ENCODE assay signal across 14 cellular contexts in the genomic region with DNA sequence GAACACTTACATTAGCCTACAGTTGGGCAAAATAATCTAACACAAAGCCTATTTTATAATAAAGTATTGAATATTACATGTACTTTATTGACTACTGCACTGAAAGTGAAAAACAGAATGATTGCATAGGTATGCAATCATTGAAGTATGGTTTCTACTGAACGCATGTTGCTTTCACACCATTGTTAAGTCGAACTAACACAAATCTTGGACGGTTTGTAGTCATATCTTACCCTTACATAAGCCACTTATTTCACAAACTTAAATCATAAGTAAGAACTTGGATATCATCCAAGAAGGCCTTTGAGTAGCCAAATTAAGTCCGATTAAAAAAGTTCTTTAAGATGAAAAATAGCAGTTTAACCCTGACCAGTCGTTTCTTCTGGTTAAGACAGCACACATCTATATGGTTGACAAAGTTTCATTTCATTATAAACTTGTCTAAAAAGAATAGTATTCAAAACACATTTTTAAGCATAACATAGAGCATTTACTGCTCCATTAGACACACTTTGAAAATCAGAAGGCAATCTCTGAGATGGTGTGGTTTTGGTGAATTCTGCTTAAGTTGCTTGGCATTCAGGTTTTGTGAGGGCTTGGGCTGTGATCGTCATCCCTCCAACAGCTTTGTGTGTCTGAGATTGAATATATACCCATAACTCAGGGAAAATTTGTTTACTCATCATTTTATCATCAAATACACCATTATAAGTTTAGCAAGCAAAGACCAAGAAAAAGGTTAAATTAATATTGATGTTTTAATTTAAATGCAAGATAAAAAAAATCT.
DNase-seq lines count a peak whose midpoint lies in the region; ATAC-seq and TF ChIP-seq lines count a peak whose summit lies in the region.
"Had no signal": no experiment of that assay in that cellular context is flagged by ENCODE, and none has a peak within 500 bp of the region (broad histone marks: within the 10 kb centered on the region; RNA-seq: fewer than 3 reads in every experiment).

No MANE protein-coding gene starts in this region.

- peak overlapping the region; percentile 68 for H3K4me3 ChIP-seq in ACC112 (ENCODE audit: low read depth, low read length)

- DNase-seq in HCEC 1CT (peak; percentile 39), amniotic epithelial cell (ENCODE audit: low read depth) (peak; percentile 73), foreskin keratinocyte (no peak), Kasumi-1 (lab: John Stamatoyannopoulos, UW) (no peak), GM10248 (ENCODE audit: extremely low spot score) (no peak)
- no peak for DNase-seq in stimulated activated CD4-positive, alpha-beta T cell treated with anti-CD3 and anti-CD28 coated beads, Interleukin-4, amount 100 ng/mL, for 4 hours
- DNase-seq: activated CD8-positive, alpha-beta memory T cell treated with anti-CD3 and anti-CD28 coated beads, Interleukin-2, amount 50 U/mL, for 48 hours; effector CD8-positive, alpha-beta T cell; MM.1S; posterior cingulate gyrus had no signal

- POLR2A ChIA-PET in GM10248 (lab: Yijun Ruan, JAX), result no interaction called here

- H3K27me3 ChIP-seq in ACC112 (ENCODE audit: insufficient read depth, low read length) (no peaks in the 10 kb centered on the region), foreskin keratinocyte (no peaks in the 10 kb centered on the region)
- H3K27me3 ChIP-seq: BE2C had no signal

- H3K27ac ChIP-seq in ACC112 (ENCODE audit: low read depth, low read length) (peak overlapping the region; percentile 96), foreskin keratinocyte (peak overlapping the region; percentile 63)

- TF ChIP-seq CTCF in foreskin keratinocyte (conservative IDR thresholded peaks at IDR 0.05) (no peak), GM10248 (IDR thresholded peaks at IDR 0.05; ENCODE audit: control extremely low read depth, extremely low read depth, low read depth, missing control alignments) (no peak)

- ATAC-seq in foreskin keratinocyte (no peak), HG02759 (IDR thresholded peaks at IDR 0.05; ENCODE audit: unreplicated experiment) (no peak)
- ATAC-seq: activated naive CD8-positive, alpha-beta T cell treated with anti-CD3 and anti-CD28 coated beads, Interleukin-2, amount 50 U/mL, for 24 hours had no signal

- CTCF ChIA-PET in GM10248 (lab: Yijun Ruan, JAX), result no interaction called here

- H3K4me1 ChIP-seq in ACC112 (ENCODE audit: control insufficient read depth, insufficient read depth, low read length, unreplicated experiment) (peaks cover 56% of the 10 kb centered on the region), foreskin keratinocyte (peaks cover 31% of the 10 kb centered on the region)

- H2AFZ ChIP-seq in ACC112 (ENCODE audit: low read length, unreplicated experiment), result peak overlapping the region; percentile 45

- H3K79me2 ChIP-seq in ACC112 (ENCODE audit: control insufficient read depth, insufficient read depth, low read length, unreplicated experiment), result no peaks in the 10 kb centered on the region

- H3K36me3 ChIP-seq in ACC112 (ENCODE audit: insufficient read depth, low read length), result no peaks in the 10 kb centered on the region
- H3K36me3 ChIP-seq: BE2C had no signal

Comparison
In these comparisons a context has a peak if more than half of its experiments do, and no peak if none do; other contexts are left out.
1. DNase-seq: peak in HCEC 1CT (single experiment) and amniotic epithelial cell (single experiment); none in foreskin keratinocyte (0 of 2), Kasumi-1 (0 of 2), stimulated activated CD4-positive, alpha-beta T cell treated with anti-CD3 and anti-CD28 coated beads, Interleukin-4, amount 100 ng/mL, for 4 hours (0 of 2) and GM10248 (single experiment).